1 cellular context compared by ENCODE assay signal in the genomic region with DNA sequence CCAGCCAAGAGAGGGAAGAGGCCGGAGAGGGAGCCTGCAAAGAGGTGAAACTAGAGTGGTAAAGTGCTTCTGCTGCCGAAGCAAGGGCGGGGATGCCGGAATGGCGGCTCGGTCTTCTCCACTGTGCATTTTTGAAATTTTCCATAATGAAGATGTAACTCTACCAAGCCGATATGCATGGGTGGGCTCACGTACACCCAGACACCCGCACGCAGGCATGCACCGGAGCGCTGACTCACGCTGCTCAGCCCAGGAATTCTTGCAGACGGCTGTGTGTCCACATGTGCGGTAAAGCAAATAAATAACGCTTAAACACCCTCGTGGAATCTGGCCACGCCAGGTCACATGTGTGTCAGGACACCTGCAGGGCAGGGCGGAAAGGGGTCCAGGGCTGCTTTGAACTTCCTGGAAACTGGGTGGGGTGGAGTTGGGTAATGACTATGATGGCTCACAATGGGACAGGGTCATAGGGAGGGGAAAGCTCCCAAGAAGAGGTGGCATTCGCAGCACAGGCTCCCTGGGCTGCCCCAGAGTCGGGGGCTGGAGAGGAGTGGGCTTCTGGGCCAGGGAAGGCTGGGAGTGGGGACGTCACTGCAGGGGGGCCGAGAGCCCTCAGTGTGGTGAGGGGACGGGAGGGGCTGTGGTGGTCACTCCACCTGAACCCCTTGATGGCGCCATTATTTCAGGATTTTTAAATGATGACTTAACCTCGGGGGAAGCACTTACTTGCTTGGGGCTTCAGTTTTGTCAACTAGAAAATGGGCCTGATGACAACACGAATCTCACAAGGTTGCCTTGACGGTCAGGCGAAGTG.
TF ChIP-seq lines count a peak whose summit lies in the region.

No MANE protein-coding gene starts in this region.

TF ChIP-seq in HCT116, 20 proteins besides CTCF, POLR2A, EP300 and RAD21 (continued from another document):
- no peak for TF ChIP-seq REST (IDR thresholded peaks at IDR 0.05; ENCODE audit: low read depth)
- TF ChIP-seq SIN3A (IDR thresholded peaks at IDR 0.05; ENCODE audit: low read depth): no peak; the same call in 1 of the 2 replicates
- TF ChIP-seq TCF7L2 (IDR thresholded peaks at IDR 0.05; ENCODE audit: borderline replicate concordance, extremely low read depth, insufficient read depth, insufficient read length): peak; percentile 54
- no peak for TF ChIP-seq ZBTB33 (IDR thresholded peaks at IDR 0.05; ENCODE audit: extremely low read depth, insufficient replicate concordance, low read length)
- no peak for TF ChIP-seq ZFX (IDR thresholded peaks at IDR 0.05)
- TF ChIP-seq FOSL1 (IDR thresholded peaks at IDR 0.05; ENCODE audit: low read depth): no peak
TF ChIP-seq in HCT116: peak in this region for 3.
